In genomic region chr7:75989084-75989725, GRCh38 we compare ENCODE assay signal across 10 cellular contexts. TPM values are rescaled to one million over a fixed set of nuclear protein-coding genes. Genes with fewer than 3 reads are reported as not detected.
A peak's percentile ranks its signal among the peaks of the same experiment; 100 is the strongest.
DNase-seq lines count a peak whose midpoint lies in the region; ATAC-seq, FAIRE-seq and TF ChIP-seq lines count a peak whose summit lies in the region.
"Had no signal": no experiment of that assay in that cellular context is flagged by ENCODE, and none has a peak within 500 bp of the region (broad histone marks: within the 10 kb centered on the region; RNA-seq: fewer than 3 reads in every experiment).

No MANE protein-coding gene starts in this region.

- ATAC-seq in GM12878 (peak; percentile 4; the same call in 2 of the 3 replicates), GM19351 (IDR thresholded peaks at IDR 0.05; ENCODE audit: unreplicated experiment) (no peak), HG03432 (IDR thresholded peaks at IDR 0.05; ENCODE audit: unreplicated experiment) (no peak)

- TF ChIP-seq CTCF in GM10266 (IDR thresholded peaks at IDR 0.05; ENCODE audit: control insufficient read depth, insufficient read depth, low read depth, missing control alignments), result no peak
- no peak for TF ChIP-seq CTCF in GM12878 (IDR thresholded peaks at IDR 0.05 in 2 of 3, conservative IDR thresholded peaks at IDR 0.05 in 1 of 3; ENCODE audit: control insufficient read depth in 2 of 3, extremely low read depth in 1 of 3, insufficient read depth in 1 of 3, low read depth in 3 of 3, low read length in 3 of 3)
- TF ChIP-seq CTCF in spleen (IDR thresholded peaks at IDR 0.05 in 8 of 11, conservative IDR thresholded peaks at IDR 0.05 in 3 of 11), result no peak

- BruUV-seq in GM12878 (replicated peaks; lab: Mats Ljungman, UMichigan), result no TSS peak

- intact Hi-C loops in GM12878 (cut with micrococcal nuclease; ENCODE audit: unreplicated experiment), result no loop called here
- intact Hi-C loops in spleen (cut with DNase I; ENCODE audit: low total_unique reads), result no loop called here

- CTCF ChIA-PET in GM12878 (lab: Yijun Ruan, JAX), result interaction anchor here (0.7 to 1.0 kb wide), 2 partner anchors 123 to 125 kb away, joined by 3 read pairs; no protein-coding TSS in a partner anchor

- H3K9ac ChIP-seq in GM12878 (ENCODE audit: control insufficient read depth, insufficient read depth, low read length), result no peak overlapping the region

- no peak overlapping the region for H3K4me2 ChIP-seq in GM12878 (ENCODE audit: control insufficient read depth, insufficient read depth)

- FAIRE-seq in GM12878 (lab: Jason Lieb, UNC), result no peak

- WGBS in GM12878 (ENCODE audit: insufficient coverage, insufficient replicate concordance, low lambda C conversion rate, missing lambda C conversion rate), result 75% methylated on average over 12 of the region's 19 CpGs
- 42 to 75% (median 64%) methylated on average over 14 to 19 of the region's 19 CpGs for WGBS in spleen, 5 donors

- H3K4me1 ChIP-seq in GM12878 (ENCODE audit: control insufficient read depth, insufficient read depth, low read length) (peaks cover 3% of the 10 kb centered on the region), spleen (peaks cover 7 to 72% (median 29%) of the 10 kb centered on the region in 6 donors)

- H3K4me3 ChIP-seq in GM12878 (no peak overlapping the region), spleen (no peak overlapping the region)
- H3K4me3 ChIP-seq: dorsolateral prefrontal cortex had no signal

- no peak overlapping the region for H2AFZ ChIP-seq in GM12878 (ENCODE audit: control insufficient read depth, low read depth, low read length)

- TF ChIP-seq RAD21 in GM12878 (IDR thresholded peaks at IDR 0.05; ENCODE audit: insufficient read depth, low read depth, low read length), result no peak

- RAD21 ChIA-PET in GM12878 (lab: Charles Lee; ENCODE audit: unreplicated experiment), result interaction anchor here (1.0 kb wide), 1 partner anchor 19 kb away, joined by 3 read pairs; no protein-coding TSS in a partner anchor

- H3K27ac ChIP-seq in GM12878 (ENCODE audit: control insufficient read depth, insufficient read depth) (no peak overlapping the region), spleen (peak overlapping the region in 6 of 8 donors; percentile 29 to 72 (median 46))

- in situ Hi-C loops in GM12878 (cut with MboI), result no loop called here

- DNase-seq in GM10266 (ENCODE audit: extremely low spot score) (peak; percentile 53), GM12878 (ENCODE audit: low read depth, low spot score) (no peak), left kidney (ENCODE audit: low read depth, low spot score) (peak; percentile 58), spleen (peak; percentile 82), DMS153 (lab: John Stamatoyannopoulos, UW) (no peak)
- DNase-seq in activated CD4-positive, alpha-beta T cell treated with anti-CD3 and anti-CD28 coated beads for 4 hours, result no peak
- DNase-seq: dorsolateral prefrontal cortex, NCI-H1694 had no signal

- H3K36me3 ChIP-seq in GM12878 (ENCODE audit: control insufficient read depth in 2 of 2, insufficient read depth in 2 of 2, low read length in 1 of 2) (peaks cover 3 to 7% of the 10 kb centered on the region in 2 experiments; a peak in 3 of 4 replicates), spleen (peaks cover 5 to 57% (median 39%) of the 10 kb centered on the region in 6 donors)

- no peaks in the 10 kb centered on the region for H4K20me1 ChIP-seq in GM12878 (ENCODE audit: control insufficient read depth, insufficient read depth)

- H3K27me3 ChIP-seq in GM12878 (replicated peaks in 1 of 2; ENCODE audit: control insufficient read depth in 2 of 2, insufficient read depth in 2 of 2, low read length in 1 of 2) (no peaks in the 10 kb centered on the region), spleen (replicated peaks in 1 of 7) (no peaks in the 10 kb centered on the region)
- H3K27me3 ChIP-seq: dorsolateral prefrontal cortex had no signal

- SMC1A ChIA-PET in GM12878 (lab: Charles Lee; ENCODE audit: uncharacterized antibody, unreplicated experiment), result interaction anchor here (1.1 kb wide), 2 partner anchors 31 to 61 kb away, joined by 3 read pairs; no protein-coding TSS in a partner anchor

- POLR2A ChIA-PET in GM12878 (lab: Charles Lee), result interaction anchor here (1.1 to 1.3 kb wide), 2 partner anchors 19 to 73 kb away, joined by 5 to 7 read pairs; no protein-coding TSS in a partner anchor

- TF ChIP-seq EP300 in GM12878 (IDR thresholded peaks at IDR 0.05; ENCODE audit: borderline replicate concordance in 1 of 2, control insufficient read depth in 1 of 2, low read depth in 2 of 2, low read length in 2 of 2), result no peak

- H3K9me3 ChIP-seq in GM12878 (replicated peaks; ENCODE audit: control insufficient read depth, insufficient read depth, low read length) (no peaks in the 10 kb centered on the region), spleen (no peaks in the 10 kb centered on the region)

- no peaks in the 10 kb centered on the region for H3K79me2 ChIP-seq in GM12878 (ENCODE audit: control insufficient read depth, insufficient read depth, low read length)

- TF ChIP-seq POLR2A in GM12878 (IDR thresholded peaks at IDR 0.05; ENCODE audit: low read depth, low read length) (no peak), spleen (IDR thresholded peaks at IDR 0.05) (no peak)

TF ChIP-seq in GM12878, 131 proteins besides CTCF, POLR2A, EP300 and RAD21:
- TF ChIP-seq DPF2 (IDR thresholded peaks at IDR 0.05) (no peak), RCOR1 (conservative IDR thresholded peaks at IDR 0.05; ENCODE audit: low read depth, low read length) (no peak), KDM1A (IDR thresholded peaks at IDR 0.05; ENCODE audit: borderline replicate concordance) (no peak), ZSCAN29 (IDR thresholded peaks at IDR 0.05) (no peak), FOXM1 (IDR thresholded peaks at IDR 0.05; ENCODE audit: low read depth, low read length) (no peak)

RNA-seq across cellular contexts. Expression of gene TMEM120A, which starts 5.2 kb away (rescaled TPM):
- 42.9 and 48.9 TPM in 2 replicates for total RNA-seq in GM12878 (2013; cell fraction: nucleolus; rRNA removed)
- total RNA-seq in GM12878 (2014; rRNA removed) (11.7 and 12.7 TPM in 2 replicates), GM12878 (2014; rRNA removed; fragmentation: Illumina TruSeq; extraction: Trizol) (9.1 and 10.8 TPM in 2 replicates), GM12878 (2021) (18.1 and 21.2 TPM in 2 replicates), spleen (10 to 100 TPM; 24.9 to 57.9 (median 41.4) TPM)
- 24.8 TPM for polyA plus RNA-seq in GM12878 (2011; ENCODE audit: low read depth)
- polyA plus RNA-seq in GM12878 (2011; rRNA removed) (65.5 and 86.6 TPM in 2 replicates), GM12878 (2014; fragmentation: Illumina TruSeq; extraction: Trizol) (17.1 and 18.7 TPM in 2 replicates), GM12878 (2014; fragmentation: Nextera tagmentation; extraction: Ambion mirVana) (1 to 10 TPM in 1 of 2 experiments, under 1 TPM in 1; 0.43 to 3.7 TPM), GM12878 (2014; rRNA removed) (26.2 and 27.6 TPM in 2 replicates), GM12878 (2016; fragmentation: Nextera tagmentation; extraction: Ambion mirVana) (10 to 100 TPM; 20.0 to 25.0 TPM), spleen (10 to 100 TPM; 30.1 to 66.2 (median 56.6) TPM)
- polyA plus RNA-seq in GM12878 (2011; cell fraction: cytosol; rRNA removed), result 61.9 and 84.4 TPM in 2 replicates
- polyA plus RNA-seq in GM12878 (2011; cell fraction: nucleus; rRNA removed), result 108 and 137 TPM in 2 replicates
- polyA plus RNA-seq in GM12878 (2012), result 28.3 and 44.7 TPM in 2 replicates
- polyA minus RNA-seq in GM12878 (2011; rRNA and poly(A)+ RNA removed), result 139 and 147 TPM in 2 replicates
- polyA minus RNA-seq in GM12878 (2011; cell fraction: cytosol; rRNA and poly(A)+ RNA removed), result 19.4 and 23.9 TPM in 2 replicates
- 21.0 and 23.5 TPM in 2 replicates for polyA minus RNA-seq in GM12878 (2011; cell fraction: nucleus; rRNA and poly(A)+ RNA removed)

RNA-seq across cellular contexts. Expression of gene STYXL1, which starts 58.6 kb away (rescaled TPM):
- 16.9 and 17.2 TPM in 2 replicates for total RNA-seq in GM12878 (2013; cell fraction: nucleolus; rRNA removed)
- total RNA-seq in GM12878 (2014; rRNA removed) (40.2 and 43.4 TPM in 2 replicates), GM12878 (2014; rRNA removed; fragmentation: Illumina TruSeq; extraction: Trizol) (38.0 and 38.8 TPM in 2 replicates), GM12878 (2021) (25.6 and 29.3 TPM in 2 replicates), spleen (10 to 100 TPM; 18.3 to 48.8 (median 28.4) TPM)
- 36.9 TPM for polyA plus RNA-seq in GM12878 (2011; ENCODE audit: low read depth)
- polyA plus RNA-seq in GM12878 (2011; rRNA removed) (23.8 and 34.6 TPM in 2 replicates), GM12878 (2014; fragmentation: Illumina TruSeq; extraction: Trizol) (44.3 and 58.3 TPM in 2 replicates), GM12878 (2014; fragmentation: Nextera tagmentation; extraction: Ambion mirVana) (10 to 100 TPM; 18.4 to 33.3 TPM), GM12878 (2014; rRNA removed) (39.7 and 46.7 TPM in 2 replicates), GM12878 (2016; fragmentation: Nextera tagmentation; extraction: Ambion mirVana) (10 to 100 TPM; 61.4 to 65.9 TPM), spleen (10 to 100 TPM; 36.3 to 60.4 (median 45.0) TPM)
- polyA plus RNA-seq in GM12878 (2011; cell fraction: cytosol; rRNA removed), result 32.1 and 44.0 TPM in 2 replicates
- 22.8 and 23.2 TPM in 2 replicates for polyA plus RNA-seq in GM12878 (2011; cell fraction: nucleus; rRNA removed)
- 28.9 and 42.6 TPM in 2 replicates for polyA plus RNA-seq in GM12878 (2012)
- polyA minus RNA-seq in GM12878 (2011; rRNA and poly(A)+ RNA removed), result 17.1 and 19.3 TPM in 2 replicates
- 4.1 and 5.6 TPM in 2 replicates for polyA minus RNA-seq in GM12878 (2011; cell fraction: cytosol; rRNA and poly(A)+ RNA removed)
- 4.7 and 7.5 TPM in 2 replicates for polyA minus RNA-seq in GM12878 (2011; cell fraction: nucleus; rRNA and poly(A)+ RNA removed)

RNA-seq across cellular contexts. Expression of gene MDH2, which starts 58.7 kb away (rescaled TPM):
- 72.2 and 76.1 TPM in 2 replicates for total RNA-seq in GM12878 (2013; cell fraction: nucleolus; rRNA removed)
- total RNA-seq in GM12878 (2014; rRNA removed), result 237 and 266 TPM in 2 replicates
- total RNA-seq in GM12878 (2014; rRNA removed; fragmentation: Illumina TruSeq; extraction: Trizol), result 107 and 109 TPM in 2 replicates
- total RNA-seq in GM12878 (2021), result 351 and 364 TPM in 2 replicates
- 98.8 TPM for polyA plus RNA-seq in GM12878 (2011; ENCODE audit: low read depth)
- 47.7 and 170 TPM in 2 replicates for polyA plus RNA-seq in GM12878 (2011; rRNA removed)
- polyA plus RNA-seq in GM12878 (2011; cell fraction: cytosol; rRNA removed), result 135 and 168 TPM in 2 replicates
- polyA plus RNA-seq in GM12878 (2011; cell fraction: nucleus; rRNA removed), result 180 and 224 TPM in 2 replicates
- polyA plus RNA-seq in GM12878 (2012), result 161 and 211 TPM in 2 replicates
- polyA plus RNA-seq in GM12878 (2014; fragmentation: Illumina TruSeq; extraction: Trizol), result 132 and 233 TPM in 2 replicates
- 100 to 1,000 TPM; 106 to 131 TPM for polyA plus RNA-seq in GM12878 (2014; fragmentation: Nextera tagmentation; extraction: Ambion mirVana)
- 118 and 151 TPM in 2 replicates for polyA plus RNA-seq in GM12878 (2014; rRNA removed)
- polyA plus RNA-seq in GM12878 (2016; fragmentation: Nextera tagmentation; extraction: Ambion mirVana), result 100 to 1,000 TPM; 491 to 530 TPM
- 94.0 and 114 TPM in 2 replicates for polyA minus RNA-seq in GM12878 (2011; rRNA and poly(A)+ RNA removed)
- polyA minus RNA-seq in GM12878 (2011; cell fraction: cytosol; rRNA and poly(A)+ RNA removed), result 144 and 146 TPM in 2 replicates
- polyA minus RNA-seq in GM12878 (2011; cell fraction: nucleus; rRNA and poly(A)+ RNA removed), result 43.5 and 74.1 TPM in 2 replicates
- total RNA-seq in spleen, result 100 to 1,000 TPM in 3 of 7 donors, 10 to 100 TPM in 4; 62.2 to 129 (median 97.7) TPM
- 10 to 100 TPM; 45.5 to 74.1 (median 71.4) TPM for polyA plus RNA-seq in spleen

Comparison
In these comparisons a context has a peak if more than half of its experiments do, and no peak if none do; other contexts are left out.
1. DNase-seq: peak in GM10266 (single experiment), left kidney (single experiment) and spleen (single experiment); none in GM12878 (single experiment), DMS153 (single experiment) and activated CD4-positive, alpha-beta T cell treated with anti-CD3 and anti-CD28 coated beads for 4 hours (0 of 2).